ENCODE assay signal across 14 cellular contexts in the genomic region with DNA sequence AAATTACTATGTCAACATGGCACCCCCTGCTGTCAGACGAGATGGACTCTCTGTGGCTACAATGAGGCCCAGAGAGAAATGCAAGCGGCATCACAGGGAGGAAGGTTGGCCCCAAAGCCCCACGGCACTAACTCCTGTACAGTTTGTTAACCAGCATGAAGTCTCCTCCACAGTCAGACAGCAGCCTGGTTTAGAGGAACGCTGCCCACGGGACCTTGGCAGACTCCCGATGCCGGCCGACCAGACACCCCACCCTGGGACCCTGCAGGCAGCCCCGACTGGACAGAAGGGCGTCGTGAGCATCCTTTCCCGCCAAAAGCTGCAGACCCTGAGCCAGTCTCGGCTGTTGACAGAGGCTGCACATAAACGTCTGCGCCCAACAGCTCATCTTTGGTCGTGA.
"Had no signal": no experiment of that assay in that cellular context is flagged by ENCODE, and none has a peak within 500 bp of the region (broad histone marks: within the 10 kb centered on the region; RNA-seq: fewer than 3 reads in every experiment).

No MANE protein-coding gene starts in this region.

- H3K4me3 Mint-ChIP-seq: activated CD8-positive, alpha-beta T cell treated with anti-CD3 and anti-CD28 coated beads for 36 hours; activated T-cell treated with anti-CD3 and anti-CD28 coated beads, Interleukin-2, amount 50 U/mL, for 4 hours; brain had no signal

- H3K4me1 Mint-ChIP-seq: naive B cell had no signal

- H3K4me1 ChIP-seq: right atrium auricular region had no signal

- H3K36me3 ChIP-seq: gastroesophageal sphincter, right atrium auricular region had no signal

- DNase-seq: activated CD4-positive, alpha-beta T cell treated with anti-CD3 and anti-CD28 coated beads for 4 hours; activated CD8-positive, alpha-beta T cell treated with anti-CD3 and anti-CD28 coated beads for 36 hours; activated effector memory CD4-positive, alpha-beta T cell treated with Interleukin-2 at 50 U/mL for 16 hours; activated T-cell treated with anti-CD3 and anti-CD28 coated beads, Interleukin-2, amount 50 U/mL, for 4 hours; left colon; naive B cell; stimulated activated naive CD8-positive, alpha-beta T cell treated with anti-CD3 and anti-CD28 coated beads, Interleukin-15, Interleukin-2, amounts not matched to agents 100 U/mL and 50 U/mL, for 24 hours; T-helper 2 cell; trophoblast cell had no signal

- H3K4me3 ChIP-seq: gastroesophageal sphincter, right atrium auricular region, smooth muscle cell had no signal

- H3K9me3 ChIP-seq: gastroesophageal sphincter, right atrium auricular region had no signal

- H3K36me3 Mint-ChIP-seq: activated naive CD4-positive, alpha-beta T cell treated with anti-CD3 and anti-CD28 coated beads, Interleukin-2, amount 50 U/mL, for 72 hours; naive B cell had no signal

- H3K27me3 Mint-ChIP-seq: brain had no signal

- H3K27ac ChIP-seq: gastroesophageal sphincter, right atrium auricular region had no signal

- H3K9me3 Mint-ChIP-seq: activated CD8-positive, alpha-beta T cell treated with anti-CD3 and anti-CD28 coated beads for 36 hours; activated naive CD4-positive, alpha-beta T cell treated with anti-CD3 and anti-CD28 coated beads, Interleukin-2, amount 50 U/mL, for 72 hours; activated T-cell treated with anti-CD3 and anti-CD28 coated beads, Interleukin-2, amount 50 U/mL, for 4 hours; naive B cell had no signal

- H3K27ac Mint-ChIP-seq: activated CD8-positive, alpha-beta T cell treated with anti-CD3 and anti-CD28 coated beads for 36 hours; activated naive CD4-positive, alpha-beta T cell treated with anti-CD3 and anti-CD28 coated beads, Interleukin-2, amount 50 U/mL, for 72 hours; naive B cell had no signal

- H3K27me3 ChIP-seq: gastroesophageal sphincter, right atrium auricular region had no signal

- ATAC-seq: activated CD8-positive, alpha-beta T cell treated with anti-CD3 and anti-CD28 coated beads for 36 hours; activated naive CD4-positive, alpha-beta T cell treated with anti-CD3 and anti-CD28 coated beads, Interleukin-2, amount 50 U/mL, for 72 hours; activated T-cell treated with anti-CD3 and anti-CD28 coated beads, Interleukin-2, amount 50 U/mL, for 4 hours; gastroesophageal sphincter; left colon; stimulated activated naive CD8-positive, alpha-beta T cell treated with anti-CD3 and anti-CD28 coated beads, Interleukin-15, Interleukin-2, amounts not matched to agents 100 U/mL and 50 U/mL, for 24 hours had no signal
